In the genomic region with DNA sequence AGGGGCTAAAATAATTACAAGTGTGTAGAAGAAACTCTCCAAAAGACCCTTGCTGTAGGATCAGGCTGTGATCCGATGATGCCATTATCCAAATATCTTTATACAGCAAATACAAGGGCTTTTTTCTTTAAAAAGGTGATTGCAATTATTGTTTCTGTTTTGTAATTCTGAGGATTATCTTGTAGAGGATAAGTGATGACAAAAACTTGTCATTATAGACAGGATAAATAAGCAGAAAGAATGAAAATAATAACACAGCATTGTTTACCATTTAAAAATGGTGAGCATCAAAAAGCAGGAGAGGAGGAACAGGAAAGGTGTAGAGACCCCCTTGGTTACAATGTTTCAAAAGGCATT, we compare ENCODE assay signal across 29 cellular contexts.
"Had no signal": no experiment of that assay in that cellular context is flagged by ENCODE, and none has a peak within 500 bp of the region (broad histone marks: within the 10 kb centered on the region; RNA-seq: fewer than 3 reads in every experiment).

No MANE protein-coding gene starts in this region.

- H3K4me1 ChIP-seq: left ventricle myocardium inferior, prostate gland, suprapubic skin, tibial artery, upper lobe of right lung had no signal

- DNase-seq: hypothalamus; immature natural killer cell; kidney; left ventricle myocardium inferior; midbrain; mucosa of descending colon; pancreas; posterior cingulate gyrus; right cardiac atrium; stimulated activated CD4-positive, alpha-beta T cell treated with anti-CD3 and anti-CD28 coated beads, Interleukin-12 subunit alpha, Interleukin-12 subunit beta, amount 100 ng/mL, for 4 hours; stimulated activated CD4-positive, alpha-beta T cell treated with anti-CD3 and anti-CD28 coated beads, Interleukin-15, amount 100 ng/mL, for 24 hours; stimulated activated CD4-positive, alpha-beta T cell treated with anti-CD3 and anti-CD28 coated beads, Interleukin-2, amount 100 ng/mL, for 24 hours; stimulated activated CD4-positive, alpha-beta T cell treated with anti-CD3 and anti-CD28 coated beads, Interleukin-4, amount 100 ng/mL, for 1 hour; stimulated activated naive B cell treated with anti-CD40 and anti-IgM and Interleukin-4, amounts not matched to agents 10 μg/mL and 1 μg/mL and 100 μg/mL, for 72 hours; tibial artery; trophoblast cell; upper lobe of right lung had no signal

- H3K4me3 Mint-ChIP-seq: immature natural killer cell; naive thymus-derived CD4-positive, alpha-beta T cell; natural killer cell treated with Interleukin-12 subunit alpha and Interleukin-12 subunit beta and Interleukin-15 and Interleukin-18, amount 100 ng/mL, for 72 hours; neural crest cell; stimulated activated naive B cell treated with anti-CD40 and anti-IgM and Interleukin-4, amounts not matched to agents 10 μg/mL and 1 μg/mL and 100 μg/mL, for 72 hours; stimulated activated naive CD8-positive, alpha-beta T cell treated with anti-CD3 and anti-CD28 coated beads, Interleukin-15, Interleukin-2, amounts not matched to agents 100 ng/mL and 50 ng/mL, for 24 hours had no signal

- H3K4me3 ChIP-seq: left ventricle myocardium inferior, lung, mucosa of descending colon, pancreas, prostate gland, skin epidermis, suprapubic skin, thoracic aorta, tibial artery, upper lobe of right lung had no signal

- FAIRE-seq: islet of Langerhans, kidney, pancreas, urothelium cell line had no signal

- H3K9me3 ChIP-seq: left ventricle myocardium inferior, mucosa of descending colon, pancreas, prostate gland, suprapubic skin, thoracic aorta, tibial artery, upper lobe of right lung had no signal

- H3K36me3 ChIP-seq: left ventricle myocardium inferior, pancreas, prostate gland, suprapubic skin, thoracic aorta, tibial artery, upper lobe of right lung had no signal

- H3K27me3 Mint-ChIP-seq: naive thymus-derived CD4-positive, alpha-beta T cell; natural killer cell treated with Interleukin-12 subunit alpha and Interleukin-12 subunit beta and Interleukin-15 and Interleukin-18, amount 100 ng/mL, for 72 hours; stimulated activated naive B cell treated with anti-CD40 and anti-IgM and Interleukin-4, amounts not matched to agents 10 μg/mL and 1 μg/mL and 100 μg/mL, for 72 hours; stimulated activated naive CD8-positive, alpha-beta T cell treated with anti-CD3 and anti-CD28 coated beads, Interleukin-15, Interleukin-2, amounts not matched to agents 100 ng/mL and 50 ng/mL, for 24 hours had no signal

- H3K9me3 Mint-ChIP-seq: immature natural killer cell; naive thymus-derived CD4-positive, alpha-beta T cell; natural killer cell treated with Interleukin-12 subunit alpha and Interleukin-12 subunit beta and Interleukin-15 and Interleukin-18, amount 100 ng/mL, for 72 hours; neural crest cell; stimulated activated naive B cell treated with anti-CD40 and anti-IgM and Interleukin-4, amounts not matched to agents 10 μg/mL and 1 μg/mL and 100 μg/mL, for 72 hours; stimulated activated naive CD8-positive, alpha-beta T cell treated with anti-CD3 and anti-CD28 coated beads, Interleukin-15, Interleukin-2, amounts not matched to agents 100 ng/mL and 50 ng/mL, for 24 hours had no signal

- H3K27ac ChIP-seq: left ventricle myocardium inferior, pancreas, prostate gland, skin epidermis, suprapubic skin, thoracic aorta, tibial artery, upper lobe of right lung had no signal

- H3K27me3 ChIP-seq: pancreas had no signal

- ATAC-seq: mucosa of descending colon; naive thymus-derived CD4-positive, alpha-beta T cell; natural killer cell treated with Interleukin-12 subunit alpha and Interleukin-12 subunit beta and Interleukin-15 and Interleukin-18, amount 100 ng/mL, for 72 hours; pancreas; right cardiac atrium; sciatic nerve; stimulated activated naive B cell treated with anti-CD40 and anti-IgM and Interleukin-4, amounts not matched to agents 10 μg/mL and 1 μg/mL and 100 μg/mL, for 72 hours; upper lobe of right lung had no signal

- H3K27ac Mint-ChIP-seq: immature natural killer cell; natural killer cell treated with Interleukin-12 subunit alpha and Interleukin-12 subunit beta and Interleukin-15 and Interleukin-18, amount 100 ng/mL, for 72 hours; stimulated activated naive B cell treated with anti-CD40 and anti-IgM and Interleukin-4, amounts not matched to agents 10 μg/mL and 1 μg/mL and 100 μg/mL, for 72 hours; stimulated activated naive CD8-positive, alpha-beta T cell treated with anti-CD3 and anti-CD28 coated beads, Interleukin-15, Interleukin-2, amounts not matched to agents 100 ng/mL and 50 ng/mL, for 24 hours had no signal

- H3K36me3 Mint-ChIP-seq: natural killer cell treated with Interleukin-12 subunit alpha and Interleukin-12 subunit beta and Interleukin-15 and Interleukin-18, amount 100 ng/mL, for 72 hours had no signal
